ENCODE assay signal across 8 cellular contexts in genomic region chr12:48157016-48157888, GRCh38. TPM values are rescaled to one million over a fixed set of nuclear protein-coding genes. Genes with fewer than 3 reads are reported as not detected.
DNase-seq lines count a peak whose midpoint lies in the region; ATAC-seq and TF ChIP-seq lines count a peak whose summit lies in the region.

ASB8 (minus strand) TSS chr12:48157515; CDS start chr12:48153496, 4,019 bp downstream.

- peak within 1 kb of the TSS; percentile 96 for H3K4me3 Mint-ChIP-seq in natural killer cell

- H3K4me2 ChIP-seq in Loucy (ENCODE audit: low read depth, low read length, poor library complexity, severe bottlenecking) = peak within 1 kb of the TSS; percentile 73

- H3K9me3 ChIP-seq in Loucy (ENCODE audit: insufficient read depth, low read depth, low read length) = no peaks in the 10 kb centered on the region

- no peaks in the 10 kb centered on the region for H3K36me3 ChIP-seq in H7 (replicated peaks; ENCODE audit: control insufficient read depth, insufficient read depth, low read length)
- H3K36me3 ChIP-seq in Loucy (ENCODE audit: insufficient read depth, low read length) = peaks cover 2% of the 10 kb centered on the region; the same call in 1 of the 2 replicates

- in situ Hi-C loops in G401 (cut with HindIII; ENCODE audit: low sequenced_read_pairs) = no loop called here

- H3K79me2 ChIP-seq in Loucy (ENCODE audit: insufficient read depth, low read length) = peaks cover 34% of the 10 kb centered on the region

- 0 out of 2 replicates have a peak, but pooled peaks cover 3% of the 10 kb centered on the region for H3F3A ChIP-seq in Loucy (ENCODE audit: low read depth)

- H3K4me1 ChIP-seq in Loucy (ENCODE audit: insufficient read depth, low read length, poor library complexity, severe bottlenecking) = peaks cover 43% of the 10 kb centered on the region

- DNase-seq in G401 (ENCODE audit: low spot score) (peak; percentile 98), H7 (peak; percentile 95), fibroblast of peridontal ligament (ENCODE audit: extremely low read depth) (peak; percentile 98), natural killer cell (peak; percentile 99)
- peak; percentile 99 for DNase-seq in activated T-helper 9 cell treated with anti-CD3 and anti-CD28 coated beads, Interleukin-2, amount 50 U/mL, for 16 hours (ENCODE audit: low read depth)
- DNase-seq in stimulated activated naive CD4-positive, alpha-beta T cell treated with Interleukin-2 at 50 U/mL for 16 hours (lab: John Stamatoyannopoulos, UW) = peak; percentile 98

- H3K4me3 ChIP-seq in H7 (ENCODE audit: insufficient read depth, low read depth, low read length) = peak within 1 kb of the TSS; percentile 83
- H3K4me3 ChIP-seq in Loucy (ENCODE audit: low read length, poor library complexity, severe bottlenecking) = peak within 1 kb of the TSS; percentile 84

- H3K27ac Mint-ChIP-seq in natural killer cell = peak within 1 kb of the TSS; percentile 95 to 98

- no peaks in the 10 kb centered on the region for H3K9me2 ChIP-seq in Loucy (replicated peaks; ENCODE audit: low read depth, low read length)

- TF ChIP-seq CTCF in Loucy (conservative IDR thresholded peaks at IDR 0.05; ENCODE audit: low read length) (peak; percentile 52), natural killer cell (IDR thresholded peaks at IDR 0.05) (peak; percentile 62)

- H3K9ac ChIP-seq in Loucy (ENCODE audit: low read depth, low read length, poor library complexity, severe bottlenecking) = peak within 1 kb of the TSS; percentile 80

- peaks cover 9% of the 10 kb centered on the region for H3K36me3 Mint-ChIP-seq in natural killer cell

- no peaks in the 10 kb centered on the region for H3K9me3 Mint-ChIP-seq in natural killer cell

- intact Hi-C loops in natural killer cell (cut with micrococcal nuclease) = loop anchor here (1.0 kb wide), 2 partner anchors 41 to 51 kb away; partner anchors contain the start of gene SENP1

- TF ChIP-seq POLR2A in Raji (IDR thresholded peaks at IDR 0.05; ENCODE audit: insufficient read depth, low read depth, low read length) = peak; percentile 77

- H2AFZ ChIP-seq in Loucy (ENCODE audit: low read length) = peak within 1 kb of the TSS; percentile 88

- H3K27me3 ChIP-seq in H7 (ENCODE audit: control insufficient read depth, insufficient read depth, low read length) (no peaks in the 10 kb centered on the region; the same call in 1 of the 2 replicates), Loucy (ENCODE audit: insufficient read depth, low read length, poor library complexity, severe bottlenecking) (no peaks in the 10 kb centered on the region)

- peak; percentile 92 to 99 (median 93) for ATAC-seq in natural killer cell

- peaks cover 31 to 36% of the 10 kb centered on the region in 2 donors for H3K4me1 Mint-ChIP-seq in natural killer cell

- no peaks in the 10 kb centered on the region for H4K20me1 ChIP-seq in Loucy (ENCODE audit: insufficient read depth, low read length, poor library complexity, severe bottlenecking)

- H3K27me3 Mint-ChIP-seq in natural killer cell (ENCODE audit: low read depth in 2 of 2) = no peaks in the 10 kb centered on the region

RNA-seq across cellular contexts. Expression of gene ASB8, which starts in this region (rescaled TPM):
- total RNA-seq in G401 (2014; rRNA removed; shearing (Covaris generic)) = 10.4 and 11.0 TPM in 2 replicates
- total RNA-seq in H7 (2014; rRNA removed; shearing (Covaris generic)) = 7.5 and 8.5 TPM in 2 replicates
- total RNA-seq in natural killer cell = 10 to 100 TPM; 62.9 to 73.8 (median 71.3) TPM

Comparison
In these comparisons a context has a peak if more than half of its experiments do, and no peak if none do; other contexts are left out.
1. Peak in every context shown above with its lines: DNase-seq, ATAC-seq and H3K4me3 ChIP-seq.